ENCODE assay signal across 21 cellular contexts in the genomic region with DNA sequence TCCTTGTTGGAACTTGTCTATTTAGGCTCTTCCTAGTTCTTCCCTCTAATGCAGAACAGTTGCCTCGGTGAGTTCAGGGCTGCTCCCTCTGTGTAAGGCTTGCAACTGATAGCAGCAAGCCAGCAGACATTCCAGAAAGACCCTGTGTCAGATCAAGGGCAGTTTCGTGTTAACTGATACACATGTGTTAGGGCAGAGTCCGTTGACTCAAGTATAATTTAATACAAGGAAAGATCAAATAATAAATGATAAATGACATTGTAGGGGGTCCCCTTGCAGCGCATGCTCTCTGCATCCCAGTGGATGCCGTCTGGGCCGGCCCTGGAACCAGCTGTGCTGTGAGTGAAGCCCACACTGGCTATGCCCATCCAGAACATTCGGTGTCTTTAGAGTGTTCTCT.
DNase-seq lines count a peak whose midpoint lies in the region; ATAC-seq and TF ChIP-seq lines count a peak whose summit lies in the region.
"Had no signal": no experiment of that assay in that cellular context is flagged by ENCODE, and none has a peak within 500 bp of the region (broad histone marks: within the 10 kb centered on the region; RNA-seq: fewer than 3 reads in every experiment).

No MANE protein-coding gene starts in this region.

- H3K4me1 Mint-ChIP-seq in MCF 10A (ENCODE audit: insufficient read depth, unreplicated experiment) (peaks cover 54% of the 10 kb centered on the region), glutamatergic neuron (ENCODE audit: low read depth, unreplicated experiment) (peaks cover 49% of the 10 kb centered on the region)

- CTCF ChIA-PET in mammary epithelial cell (lab: Charles Lee; ENCODE audit: low non-redundant PET) (no interaction called here), MCF 10A (lab: Yijun Ruan, JAX) (interaction anchor here (1.0 to 3.0 kb wide), 4 partner anchors 64 to 538 kb away, joined by 4 to 16 read pairs (median 4); no protein-coding TSS in a partner anchor)

- TF ChIP-seq POLR2A in sigmoid colon (IDR thresholded peaks at IDR 0.05) (no peak), body of pancreas (IDR thresholded peaks at IDR 0.05) (no peak)

- no peaks in the 10 kb centered on the region for H3K36me3 ChIP-seq in mammary epithelial cell (ENCODE audit: insufficient read depth, low read length)
- peaks cover 31% of the 10 kb centered on the region for H3K36me3 ChIP-seq in WERI-Rb-1
- no peaks in the 10 kb centered on the region for H3K36me3 ChIP-seq in sigmoid colon
- no peaks in the 10 kb centered on the region for H3K36me3 ChIP-seq in body of pancreas (replicated peaks in 1 of 2; ENCODE audit: insufficient read depth in 1 of 2, low read depth in 2 of 2)
- H3K36me3 ChIP-seq: HAP-1 had no signal

- H3K4me2 ChIP-seq in mammary epithelial cell (ENCODE audit: insufficient read depth, low read depth, low read length): peak overlapping the region; percentile 39
- H3K4me2 ChIP-seq: GM23338 had no signal

- H3K9me3 ChIP-seq in mammary epithelial cell (replicated peaks; ENCODE audit: insufficient read depth, low read length) (no peaks in the 10 kb centered on the region), WERI-Rb-1 (ENCODE audit: severe bottlenecking) (no peaks in the 10 kb centered on the region), sigmoid colon (no peaks in the 10 kb centered on the region), body of pancreas (no peaks in the 10 kb centered on the region)
- H3K9me3 ChIP-seq: HAP-1 had no signal

- H3K4me3 Mint-ChIP-seq in MCF 10A (ENCODE audit: unreplicated experiment): no peak overlapping the region
- peak overlapping the region; percentile 84 for H3K4me3 Mint-ChIP-seq in glutamatergic neuron (ENCODE audit: unreplicated experiment)
- H3K4me3 Mint-ChIP-seq: GM23338 had no signal

- H4K20me1 ChIP-seq in mammary epithelial cell (ENCODE audit: insufficient read depth, low read length): no peaks in the 10 kb centered on the region

- H3K4me1 ChIP-seq in mammary epithelial cell (ENCODE audit: insufficient read depth, low read length) (peaks cover 44% of the 10 kb centered on the region), sigmoid colon (peaks cover 0 to 58% (median 42%) of the 10 kb centered on the region in 4 donors), body of pancreas (peaks cover 20% of the 10 kb centered on the region)

- intact Hi-C loops in mammary epithelial cell (cut with micrococcal nuclease): loop anchor here (2.0 to 10.0 kb wide), 2 partner anchors 29 to 179 kb away; a partner anchor contains a TSS
- intact Hi-C loops in MCF 10A (cut with micrococcal nuclease): loop anchor here (10.0 kb wide), 2 partner anchors 179 to 539 kb away; a partner anchor contains a TSS
- intact Hi-C loops in sigmoid colon (cut with DNase I): loop anchor here (5.0 to 10.0 kb wide), 3 partner anchors 182 to 537 kb away; a partner anchor contains a TSS
- intact Hi-C loops in body of pancreas (cut with DNase I): no loop called here

- no peak overlapping the region for H3K9ac ChIP-seq in mammary epithelial cell (ENCODE audit: insufficient read depth, low read length)

- BruUV-seq in mammary epithelial cell (replicated peaks; lab: Mats Ljungman, UMichigan) (no TSS peak), MCF 10A (replicated peaks; lab: Mats Ljungman, UMichigan) (no TSS peak)

- H3K36me3 Mint-ChIP-seq in MCF 10A (ENCODE audit: insufficient read depth, unreplicated experiment): no peaks in the 10 kb centered on the region
- H3K36me3 Mint-ChIP-seq in glutamatergic neuron (ENCODE audit: unreplicated experiment): no peaks in the 10 kb centered on the region

- H3K79me2 ChIP-seq in mammary epithelial cell (ENCODE audit: insufficient read depth, low read length): peaks cover 86% of the 10 kb centered on the region

- H3K9me3 Mint-ChIP-seq in MCF 10A (ENCODE audit: unreplicated experiment) (no peaks in the 10 kb centered on the region), glutamatergic neuron (ENCODE audit: unreplicated experiment) (peaks cover 6% of the 10 kb centered on the region)
- H3K9me3 Mint-ChIP-seq: GM23338 had no signal

- WGBS in mammary epithelial cell (ENCODE audit: low coverage, missing lambda C conversion rate): 88% methylated on average over 6 of the region's 7 CpGs
- 67 to 75% methylated on average over 7 of the region's 7 CpGs for WGBS in sigmoid colon, 2 donors
- WGBS in body of pancreas, 2 donors: 51 to 59% methylated on average over 7 of the region's 7 CpGs

- H3K27ac Mint-ChIP-seq in MCF 10A (ENCODE audit: low read depth, unreplicated experiment) (no peak overlapping the region), glutamatergic neuron (ENCODE audit: unreplicated experiment) (peak overlapping the region; percentile 21)
- H3K27ac Mint-ChIP-seq: GM23338 had no signal

- ATAC-seq in body of pancreas (no peak), GM21447 (IDR thresholded peaks at IDR 0.05; ENCODE audit: unreplicated experiment) (no peak)
- ATAC-seq: GM23338, HepG2, Panc1 had no signal

- DNase-seq in mammary epithelial cell: no peak
- DNase-seq in MCF 10A (ENCODE audit: unreplicated experiment): no peak
- no peak for DNase-seq in WERI-Rb-1
- DNase-seq in glutamatergic neuron: peak; percentile 20
- peak; percentile 44 for DNase-seq in sigmoid colon
- no peak for DNase-seq in body of pancreas
- DNase-seq in D341Med (ENCODE audit: low spot score): no peak
- DNase-seq: DMS79; KBM-7; MV-4-11; NCI-H1694 treated with DMSO at 0.1 percent for 48 hours; NCI-H2081 treated with DMSO at 0.1 percent for 48 hours; NCI-H446 treated with DMSO at 0.1 percent for 48 hours; NK-92 treated with Interleukin-12 subunit alpha and Interleukin-12 subunit beta, amount 100 ng/mL, for 24 hours; SIG-M5 had no signal

- POLR2A ChIA-PET in MCF 10A (lab: Yijun Ruan, JAX): interaction anchor here (0.7 to 2.1 kb wide), 7 partner anchors 10 to 74 kb away, joined by 3 to 7 read pairs (median 3); no protein-coding TSS in a partner anchor

- H3K27me3 ChIP-seq in mammary epithelial cell (ENCODE audit: insufficient read depth, low read length): no peaks in the 10 kb centered on the region
- no peaks in the 10 kb centered on the region for H3K27me3 ChIP-seq in WERI-Rb-1 (ENCODE audit: insufficient read depth, low read depth, severe bottlenecking)
- H3K27me3 ChIP-seq in sigmoid colon: no peaks in the 10 kb centered on the region
- H3K27me3 ChIP-seq in body of pancreas: no peaks in the 10 kb centered on the region

- TF ChIP-seq CTCF in mammary epithelial cell (conservative IDR thresholded peaks at IDR 0.05 in 1 of 2, IDR thresholded peaks at IDR 0.05 in 1 of 2; ENCODE audit: extremely low read depth in 1 of 2, insufficient read depth in 1 of 2, low read depth in 1 of 2, low read length in 2 of 2): no peak
- no peak for TF ChIP-seq CTCF in MCF 10A (IDR thresholded peaks at IDR 0.05; ENCODE audit: unreplicated experiment)
- TF ChIP-seq CTCF in WERI-Rb-1 (IDR thresholded peaks at IDR 0.05; ENCODE audit: low read depth, low read length): no peak
- no peak for TF ChIP-seq CTCF in glutamatergic neuron (IDR thresholded peaks at IDR 0.05; ENCODE audit: partially characterized antibody, unreplicated experiment)
- no peak for TF ChIP-seq CTCF in sigmoid colon (IDR thresholded peaks at IDR 0.05)
- TF ChIP-seq CTCF in body of pancreas (IDR thresholded peaks at IDR 0.05): no peak

- H3K27ac ChIP-seq in mammary epithelial cell (ENCODE audit: insufficient read depth, low read depth, low read length) (no peak overlapping the region), WERI-Rb-1 (peak overlapping the region; percentile 79), sigmoid colon (peak overlapping the region in 2 of 4 donors; percentile 23 to 86), body of pancreas (no peak overlapping the region)
- H3K27ac ChIP-seq: HL-60 had no signal

- no peak overlapping the region for H2AFZ ChIP-seq in mammary epithelial cell (ENCODE audit: low read depth, low read length)
- H2AFZ ChIP-seq: GM23338 had no signal

- no peak for TF ChIP-seq EP300 in sigmoid colon (IDR thresholded peaks at IDR 0.05)

- H3K4me3 ChIP-seq in mammary epithelial cell (replicated peaks in 1 of 3; ENCODE audit: insufficient read depth in 1 of 3, low read depth in 2 of 3, low read length in 3 of 3) (no peak overlapping the region), WERI-Rb-1 (ENCODE audit: low read depth, low read length) (peak overlapping the region; percentile 23), sigmoid colon (no peak overlapping the region), body of pancreas (no peak overlapping the region)
- H3K4me3 ChIP-seq: GM23338, HAP-1 had no signal

- dilution Hi-C loops in mammary epithelial cell (cut with HindIII; ENCODE audit: low sequenced_read_pairs): no loop called here

- H3K27me3 Mint-ChIP-seq in MCF 10A (ENCODE audit: insufficient read depth, unreplicated experiment): no peaks in the 10 kb centered on the region
- peaks cover 9% of the 10 kb centered on the region for H3K27me3 Mint-ChIP-seq in glutamatergic neuron (ENCODE audit: unreplicated experiment)

- in situ Hi-C loops in mammary epithelial cell (cut with MboI; ENCODE audit: low sequenced_read_pairs in 2 of 2): no loop called here

Comparison
In these comparisons a context has a peak if more than half of its experiments do, and no peak if none do; other contexts are left out.
1. DNase-seq: peak in glutamatergic neuron (single experiment) and sigmoid colon (single experiment); none in mammary epithelial cell (single experiment), MCF 10A (single experiment), WERI-Rb-1 (single experiment), body of pancreas (0 of 4) and D341Med (single experiment).